ENCODE assay signal across 21 cellular contexts in genomic region chr3:28134792-28135375, GRCh38.
DNase-seq lines count a peak whose midpoint lies in the region; ATAC-seq and TF ChIP-seq lines count a peak whose summit lies in the region.
"Had no signal": no experiment of that assay in that cellular context is flagged by ENCODE, and none has a peak within 500 bp of the region (broad histone marks: within the 10 kb centered on the region; RNA-seq: fewer than 3 reads in every experiment).

No MANE protein-coding gene starts in this region.

- no peak for TF ChIP-seq EP300 in transverse colon (IDR thresholded peaks at IDR 0.05; ENCODE audit: low read depth)

- H3K27ac ChIP-seq in transverse colon, result peak overlapping the region in 2 of 4 donors; percentile 4 to 7
- H3K27ac ChIP-seq: C4-2B had no signal

- TF ChIP-seq POLR2A in transverse colon (IDR thresholded peaks at IDR 0.05), result no peak

- WGBS in transverse colon (ENCODE audit: low coverage in 1 of 2), 2 donors, result 42 to 52% methylated on average over 3 of the region's 3 CpGs

- H3K4me1 ChIP-seq in transverse colon, result peaks cover 0 to 16% (median 4%) of the 10 kb centered on the region in 4 donors

- peak; percentile 97 for ATAC-seq in left colon
- no peak for ATAC-seq in GM21526 (IDR thresholded peaks at IDR 0.05; ENCODE audit: low FRiP score, unreplicated experiment)
- no peak for ATAC-seq in HG02840 (IDR thresholded peaks at IDR 0.05; ENCODE audit: low FRiP score, unreplicated experiment)
- ATAC-seq: PC-3, SK-N-SH treated with all-trans-retinoic acid at 6 μM for 48 hours had no signal

- no peak for TF ChIP-seq CTCF in transverse colon (IDR thresholded peaks at IDR 0.05)

- in situ Hi-C loops in transverse colon (cut with MboI; ENCODE audit: low pct_ligation_motif_present in 1 of 4, low pct_unique_long_range_greater_than_20kb in 1 of 4, low sequenced_read_pairs in 3 of 4), result no loop called here

- H3K9me3 ChIP-seq in transverse colon, result no peaks in the 10 kb centered on the region

- H3K36me3 ChIP-seq in transverse colon, result no peaks in the 10 kb centered on the region

- DNase-seq in HuH-7 (ENCODE audit: low spot score) (peak; percentile 28), NOMO-1 treated with dmso at 0.1 percent for 144 hours (lab: John Stamatoyannopoulos, UW; ENCODE audit: unreplicated experiment) (peak; percentile 17), left colon (peak; percentile 43 to 52), transverse colon (peak; percentile 53), D341Med (ENCODE audit: low spot score) (no peak)
- DNase-seq: ACHN, AML-193, GOT3, IMR-90, NCI-H1048, NCI-H1436, NCI-H2081, NCI-H774, PC-3, RPMI8226, SHP77 treated with DMSO at 0.1 percent for 48 hours, T-helper 1 cell had no signal

- H3K27me3 ChIP-seq in transverse colon, result no peaks in the 10 kb centered on the region

- intact Hi-C loops in left colon (cut with DNase I, micrococcal nuclease), result no loop called here
- intact Hi-C loops in transverse colon (cut with DNase I; ENCODE audit: low total_unique reads), result no loop called here

- H3K4me3 ChIP-seq in transverse colon, result no peak overlapping the region
